ENCODE assay signal across 8 cellular contexts in genomic region chr3:196502775-196503181, GRCh38. TPM values are rescaled to one million over a fixed set of nuclear protein-coding genes. Genes with fewer than 3 reads are reported as not detected.
DNase-seq lines count a peak whose midpoint lies in the region; ATAC-seq and TF ChIP-seq lines count a peak whose summit lies in the region.

No MANE protein-coding gene starts in this region.

- peak; percentile 80 for DNase-seq in NCI-H2107 treated with DMSO at 0.1 percent for 48 hours (lab: John Stamatoyannopoulos, UW; ENCODE audit: unreplicated experiment)
- DNase-seq in NCI-H2107 (lab: John Stamatoyannopoulos, UW) = no peak
- peak; percentile 65 for DNase-seq in OCI-M1 (lab: John Stamatoyannopoulos, UW)
- DNase-seq in activated T-helper 1 cell treated with Interleukin-2 at 50 U/mL for 16 hours (ENCODE audit: low read depth) = peak; percentile 43
- DNase-seq in fibroblast of lung (ENCODE audit: low read depth in 2 of 2) = peak; percentile 89 to 91
- peak; percentile 17 to 74 (median 49) for DNase-seq in naive thymus-derived CD4-positive, alpha-beta T cell

- peak overlapping the region; percentile 86 to 96 (median 95) for H3K27ac Mint-ChIP-seq in naive thymus-derived CD4-positive, alpha-beta T cell
- H3K27ac Mint-ChIP-seq in stimulated activated naive CD8-positive, alpha-beta T cell treated with anti-CD3 and anti-CD28 coated beads, Interleukin-15, Interleukin-2, amounts not matched to agents 100 ng/mL and 50 ng/mL, for 24 hours = peak overlapping the region; percentile 100

- POLR2A ChIA-PET in naive thymus-derived CD4-positive, alpha-beta T cell (lab: Charles Lee) = interaction anchor here (1.1 to 3.1 kb wide), 5 partner anchors 13 to 439 kb away, joined by 3 to 8 read pairs (median 8); partner anchors contain the start of gene UBXN7

- peaks cover 27 to 47% (median 40%) of the 10 kb centered on the region in 7 donors for H3K4me1 Mint-ChIP-seq in naive thymus-derived CD4-positive, alpha-beta T cell
- peaks cover 45% of the 10 kb centered on the region for H3K4me1 Mint-ChIP-seq in stimulated activated naive CD8-positive, alpha-beta T cell treated with anti-CD3 and anti-CD28 coated beads, Interleukin-15, Interleukin-2, amounts not matched to agents 100 ng/mL and 50 ng/mL, for 24 hours (ENCODE audit: low read depth)

- peaks cover 0 to 10% (median 0%) of the 10 kb centered on the region in 5 donors for H3K27me3 Mint-ChIP-seq in naive thymus-derived CD4-positive, alpha-beta T cell
- H3K27me3 Mint-ChIP-seq in stimulated activated naive CD8-positive, alpha-beta T cell treated with anti-CD3 and anti-CD28 coated beads, Interleukin-15, Interleukin-2, amounts not matched to agents 100 ng/mL and 50 ng/mL, for 24 hours = no peaks in the 10 kb centered on the region

- no peaks in the 10 kb centered on the region for H3K36me3 ChIP-seq in fibroblast of lung (ENCODE audit: control insufficient read depth, insufficient read depth, low read length)
- H3K36me3 ChIP-seq in naive thymus-derived CD4-positive, alpha-beta T cell (ENCODE audit: control insufficient read depth in 2 of 3, insufficient read depth in 3 of 3, low read length in 3 of 3) = peaks cover 0 to 12% (median 0%) of the 10 kb centered on the region in 3 experiments

- peaks cover 50% of the 10 kb centered on the region for H3K79me2 ChIP-seq in fibroblast of lung (ENCODE audit: control insufficient read depth, insufficient read depth, low read length)

- peaks cover 0 to 10% (median 6%) of the 10 kb centered on the region in 11 donors for H3K9me3 Mint-ChIP-seq in naive thymus-derived CD4-positive, alpha-beta T cell
- peaks cover 8% of the 10 kb centered on the region for H3K9me3 Mint-ChIP-seq in stimulated activated naive CD8-positive, alpha-beta T cell treated with anti-CD3 and anti-CD28 coated beads, Interleukin-15, Interleukin-2, amounts not matched to agents 100 ng/mL and 50 ng/mL, for 24 hours

- H3K36me3 Mint-ChIP-seq in naive thymus-derived CD4-positive, alpha-beta T cell = peaks cover 4 to 47% (median 10%) of the 10 kb centered on the region in 5 donors
- peaks cover 33% of the 10 kb centered on the region for H3K36me3 Mint-ChIP-seq in stimulated activated naive CD8-positive, alpha-beta T cell treated with anti-CD3 and anti-CD28 coated beads, Interleukin-15, Interleukin-2, amounts not matched to agents 100 ng/mL and 50 ng/mL, for 24 hours (ENCODE audit: low read depth)

- H3K4me1 ChIP-seq in fibroblast of lung (ENCODE audit: control insufficient read depth, extremely low read depth, insufficient read depth, low read length) = peaks cover 3% of the 10 kb centered on the region
- H3K4me1 ChIP-seq in naive thymus-derived CD4-positive, alpha-beta T cell (ENCODE audit: control insufficient read depth in 2 of 2, insufficient read depth in 2 of 2, low read length in 2 of 2) = peaks cover 12 to 20% of the 10 kb centered on the region in 2 donors

- H2AFZ ChIP-seq in fibroblast of lung (ENCODE audit: low read length) = peak overlapping the region; percentile 75

- H3K9ac ChIP-seq in fibroblast of lung (ENCODE audit: insufficient read depth, low read length) = peak overlapping the region; percentile 86

- H3K4me3 ChIP-seq in fibroblast of lung (replicated peaks in 1 of 4; ENCODE audit: control extremely low read depth in 1 of 4, insufficient read depth in 1 of 4, low read depth in 3 of 4, low read length in 4 of 4) = peak overlapping the region; percentile 84 to 99 (median 94)
- peak overlapping the region; percentile 94 for H3K4me3 ChIP-seq in naive thymus-derived CD4-positive, alpha-beta T cell (ENCODE audit: low read length)

- H3K27ac ChIP-seq in fibroblast of lung (ENCODE audit: insufficient read depth, low read length) = peak overlapping the region; percentile 89
- peak overlapping the region; percentile 79 for H3K27ac ChIP-seq in naive thymus-derived CD4-positive, alpha-beta T cell (ENCODE audit: low read depth, low read length)

- peak overlapping the region; percentile 92 to 100 (median 98) for H3K4me3 Mint-ChIP-seq in naive thymus-derived CD4-positive, alpha-beta T cell
- H3K4me3 Mint-ChIP-seq in stimulated activated naive CD8-positive, alpha-beta T cell treated with anti-CD3 and anti-CD28 coated beads, Interleukin-15, Interleukin-2, amounts not matched to agents 100 ng/mL and 50 ng/mL, for 24 hours = peak overlapping the region; percentile 100

- no peaks in the 10 kb centered on the region for H3K9me3 ChIP-seq in fibroblast of lung (ENCODE audit: control insufficient read depth, insufficient read depth, low read depth, low read length)
- no peaks in the 10 kb centered on the region for H3K9me3 ChIP-seq in naive thymus-derived CD4-positive, alpha-beta T cell (ENCODE audit: control insufficient read depth in 2 of 3, low read length in 3 of 3)

- no peaks in the 10 kb centered on the region for H4K20me1 ChIP-seq in fibroblast of lung (ENCODE audit: control insufficient read depth, extremely low read depth, insufficient read depth, low read length)

- intact Hi-C loops in naive thymus-derived CD4-positive, alpha-beta T cell (cut with micrococcal nuclease) = loop anchor here (1.0 to 5.0 kb wide), 17 partner anchors 16 to 1234 kb away; partner anchors contain the start of genes DYNLT2B (in 2 of the 2), FBXO45 (in 2 of the 2), NCBP2 (in 2 of the 2) and TFRC (in 2 of the 2)

- no peak for TF ChIP-seq CTCF in fibroblast of lung (conservative IDR thresholded peaks at IDR 0.05 in 1 of 2, IDR thresholded peaks at IDR 0.05 in 1 of 2; ENCODE audit: low read depth in 1 of 2, low read length in 2 of 2)

- CTCF ChIA-PET in naive thymus-derived CD4-positive, alpha-beta T cell (lab: Charles Lee) = no interaction called here

- H3K4me2 ChIP-seq in fibroblast of lung (ENCODE audit: extremely low read depth, insufficient read depth, low read length) = peak overlapping the region; percentile 71

- ATAC-seq in HG03135 (IDR thresholded peaks at IDR 0.05; ENCODE audit: unreplicated experiment) = peak; percentile 12
- peak; percentile 56 for ATAC-seq in naive thymus-derived CD4-positive, alpha-beta T cell

- H3K27me3 ChIP-seq in fibroblast of lung (ENCODE audit: control insufficient read depth, insufficient read depth, low read length) = no peaks in the 10 kb centered on the region
- no peaks in the 10 kb centered on the region for H3K27me3 ChIP-seq in naive thymus-derived CD4-positive, alpha-beta T cell (ENCODE audit: control insufficient read depth in 2 of 2, insufficient read depth in 2 of 2, low read length in 2 of 2)

RNA-seq across cellular contexts. Expression of gene RNF168, which starts 0.8 kb away (rescaled TPM):
- 13.7 and 19.3 TPM in 2 replicates for total RNA-seq in fibroblast of lung
- polyA plus RNA-seq in fibroblast of lung = 2.6 and 3.1 TPM in 2 replicates
- 6.9 and 10.0 TPM in 2 replicates for polyA plus RNA-seq in fibroblast of lung (2012)
- 19.0 and 22.7 TPM in 2 replicates for polyA minus RNA-seq in fibroblast of lung (ENCODE audit: low replicate concordance)
- total RNA-seq in naive thymus-derived CD4-positive, alpha-beta T cell = 10 to 100 TPM; 21.2 to 55.9 (median 35.9) TPM
- 10 to 100 TPM in 1 of 2 donors, 1 to 10 TPM in 1; 8.5 to 12.1 TPM for polyA plus RNA-seq in naive thymus-derived CD4-positive, alpha-beta T cell

RNA-seq across cellular contexts. Expression of gene SMCO1, which starts 12.4 kb away (rescaled TPM):
- total RNA-seq in fibroblast of lung = not detected in 2 replicates
- not detected in 2 replicates for polyA plus RNA-seq in fibroblast of lung
- polyA plus RNA-seq in fibroblast of lung (2012) = not detected in 2 replicates
- not detected in 2 replicates for polyA minus RNA-seq in fibroblast of lung (ENCODE audit: low replicate concordance)
- total RNA-seq in naive thymus-derived CD4-positive, alpha-beta T cell = not detected
- not detected for polyA plus RNA-seq in naive thymus-derived CD4-positive, alpha-beta T cell
